ENCODE assay signal across 8 cellular contexts in genomic region chr6:130260614-130261241, GRCh38. TPM values are rescaled to one million over a fixed set of nuclear protein-coding genes. Genes with fewer than 3 reads are reported as not detected.
DNase-seq lines count a peak whose midpoint lies in the region; ATAC-seq and TF ChIP-seq lines count a peak whose summit lies in the region.
"Not testable (repeated sequence)": the region's sequence is repeated elsewhere in the genome, so short reads cannot be mapped to it uniquely, and the experiment has no call there.

No MANE protein-coding gene starts in this region.

- TSS peak; percentile 56 for BruUV-seq in Caco-2 (replicated peaks; lab: Mats Ljungman, UMichigan)

- intact Hi-C loops in Caco-2 (cut with micrococcal nuclease; ENCODE audit: unreplicated experiment) = not testable (repeated sequence)

- H3K27ac Mint-ChIP-seq in Caco-2 (ENCODE audit: unreplicated experiment) = peak overlapping the region; percentile 61
- peak overlapping the region; percentile 56 for H3K27ac Mint-ChIP-seq in T-helper 1 cell treated with Interleukin-12 subunit alpha and Interleukin-12 subunit beta and Interleukin-4 antibody, amounts not matched to agents 30 μg/mL and 1 μg/mL, for 36 hours
- peak overlapping the region; percentile 75 to 92 for H3K27ac Mint-ChIP-seq in natural killer cell treated with Interleukin-12 subunit alpha and Interleukin-12 subunit beta and Interleukin-15 and Interleukin-18, amount 100 ng/mL, for 72 hours

- POLR2A ChIA-PET in Caco-2 (lab: Charles Lee) = not testable (repeated sequence)

- H3K4me1 Mint-ChIP-seq in Caco-2 (ENCODE audit: low read depth, unreplicated experiment) = peaks cover 17% of the 10 kb centered on the region
- peaks cover 33% of the 10 kb centered on the region for H3K4me1 Mint-ChIP-seq in T-helper 1 cell treated with Interleukin-12 subunit alpha and Interleukin-12 subunit beta and Interleukin-4 antibody, amounts not matched to agents 30 μg/mL and 1 μg/mL, for 36 hours (ENCODE audit: low read depth)
- peaks cover 30 to 36% of the 10 kb centered on the region in 2 donors for H3K4me1 Mint-ChIP-seq in natural killer cell treated with Interleukin-12 subunit alpha and Interleukin-12 subunit beta and Interleukin-15 and Interleukin-18, amount 100 ng/mL, for 72 hours (ENCODE audit: low read depth in 2 of 2)

- peaks cover 25% of the 10 kb centered on the region for H3K9me3 Mint-ChIP-seq in Caco-2 (ENCODE audit: unreplicated experiment)
- H3K9me3 Mint-ChIP-seq in T-helper 1 cell treated with Interleukin-12 subunit alpha and Interleukin-12 subunit beta and Interleukin-4 antibody, amounts not matched to agents 30 μg/mL and 1 μg/mL, for 36 hours; natural killer cell treated with Interleukin-12 subunit alpha and Interleukin-12 subunit beta and Interleukin-15 and Interleukin-18, amount 100 ng/mL, for 72 hours: not testable (repeated sequence)

- peak; percentile 55 for ATAC-seq in GM18907 (IDR thresholded peaks at IDR 0.05; ENCODE audit: unreplicated experiment)
- ATAC-seq in GM21526 (IDR thresholded peaks at IDR 0.05; ENCODE audit: low FRiP score, unreplicated experiment) = peak; percentile 33
- ATAC-seq in HG02938 (IDR thresholded peaks at IDR 0.05; ENCODE audit: unreplicated experiment) = peak; percentile 44
- peak; percentile 26 for ATAC-seq in HG03442 (IDR thresholded peaks at IDR 0.05; ENCODE audit: unreplicated experiment)
- ATAC-seq in natural killer cell treated with Interleukin-12 subunit alpha and Interleukin-12 subunit beta and Interleukin-15 and Interleukin-18, amount 100 ng/mL, for 72 hours = peak; percentile 68 to 85

- not testable (repeated sequence) for TF ChIP-seq CTCF in Caco-2 (IDR thresholded peaks at IDR 0.05; ENCODE audit: insufficient read depth in 1 of 2, low read depth in 1 of 2, low read length in 1 of 2, severe bottlenecking in 1 of 2, unreplicated experiment in 1 of 2)

- H3K36me3 Mint-ChIP-seq in Caco-2 (ENCODE audit: insufficient read depth, unreplicated experiment); natural killer cell treated with Interleukin-12 subunit alpha and Interleukin-12 subunit beta and Interleukin-15 and Interleukin-18, amount 100 ng/mL, for 72 hours: not testable (repeated sequence)
- H3K36me3 Mint-ChIP-seq in T-helper 1 cell treated with Interleukin-12 subunit alpha and Interleukin-12 subunit beta and Interleukin-4 antibody, amounts not matched to agents 30 μg/mL and 1 μg/mL, for 36 hours (ENCODE audit: low read depth) = peaks cover 11% of the 10 kb centered on the region

- peak overlapping the region; percentile 47 for H3K4me3 Mint-ChIP-seq in Caco-2 (ENCODE audit: unreplicated experiment)
- H3K4me3 Mint-ChIP-seq in T-helper 1 cell treated with Interleukin-12 subunit alpha and Interleukin-12 subunit beta and Interleukin-4 antibody, amounts not matched to agents 30 μg/mL and 1 μg/mL, for 36 hours = not testable (repeated sequence)
- peak overlapping the region; percentile 86 for H3K4me3 Mint-ChIP-seq in natural killer cell treated with Interleukin-12 subunit alpha and Interleukin-12 subunit beta and Interleukin-15 and Interleukin-18, amount 100 ng/mL, for 72 hours

- H3K27me3 ChIP-seq in Caco-2 (replicated peaks; ENCODE audit: control insufficient read depth, insufficient read depth, low read length) = not testable (repeated sequence)

- DNase-seq in Caco-2 = peak in 1 of 2 experiments; percentile 7
- DNase-seq in activated naive CD4-positive, alpha-beta T cell treated with Interleukin-2 at 50 U/mL for 16 hours = peak; percentile 27
- peak; percentile 66 for DNase-seq in natural killer cell treated with Interleukin-12 subunit alpha and Interleukin-12 subunit beta and Interleukin-15 and Interleukin-18, amount 100 ng/mL, for 72 hours (ENCODE audit: low spot score)

- not testable (repeated sequence) for H3K9me3 ChIP-seq in Caco-2

- not testable (repeated sequence) for H3K36me3 ChIP-seq in Caco-2 (ENCODE audit: control insufficient read depth, insufficient read depth, low read length)

- CTCF ChIA-PET in Caco-2 (lab: Charles Lee) = not testable (repeated sequence)

- not testable (repeated sequence) for H3K4me3 ChIP-seq in Caco-2 (ENCODE audit: low read depth, low read length)

- not testable (repeated sequence) for H3K27me3 Mint-ChIP-seq in Caco-2 (ENCODE audit: insufficient read depth, unreplicated experiment); T-helper 1 cell treated with Interleukin-12 subunit alpha and Interleukin-12 subunit beta and Interleukin-4 antibody, amounts not matched to agents 30 μg/mL and 1 μg/mL, for 36 hours (ENCODE audit: low read depth); natural killer cell treated with Interleukin-12 subunit alpha and Interleukin-12 subunit beta and Interleukin-15 and Interleukin-18, amount 100 ng/mL, for 72 hours

- H3K4me1 ChIP-seq in Caco-2 = not testable (repeated sequence)

RNA-seq across cellular contexts. Expression of gene SAMD3, which starts 38.0 kb away (rescaled TPM):
- 1.5 and 1.7 TPM in 2 replicates for total RNA-seq in Caco-2 (2022)
- total RNA-seq in natural killer cell treated with Interleukin-12 subunit alpha and Interleukin-12 subunit beta and Interleukin-15 and Interleukin-18, amount 100 ng/mL, for 72 hours = 10 to 100 TPM; 14.6 to 39.3 TPM

Comparison
In these comparisons a context has a peak if more than half of its experiments do, and no peak if none do; other contexts are left out.
1. ATAC-seq: peak in every context shown above with its lines; median percentile 76 in natural killer cell treated with Interleukin-12 subunit alpha and Interleukin-12 subunit beta and Interleukin-15 and Interleukin-18, amount 100 ng/mL, for 72 hours; 55 in GM18907; 44 in HG02938; 33 in GM21526; 26 in HG03442.